ENCODE assay signal across 11 cellular contexts in the genomic region with DNA sequence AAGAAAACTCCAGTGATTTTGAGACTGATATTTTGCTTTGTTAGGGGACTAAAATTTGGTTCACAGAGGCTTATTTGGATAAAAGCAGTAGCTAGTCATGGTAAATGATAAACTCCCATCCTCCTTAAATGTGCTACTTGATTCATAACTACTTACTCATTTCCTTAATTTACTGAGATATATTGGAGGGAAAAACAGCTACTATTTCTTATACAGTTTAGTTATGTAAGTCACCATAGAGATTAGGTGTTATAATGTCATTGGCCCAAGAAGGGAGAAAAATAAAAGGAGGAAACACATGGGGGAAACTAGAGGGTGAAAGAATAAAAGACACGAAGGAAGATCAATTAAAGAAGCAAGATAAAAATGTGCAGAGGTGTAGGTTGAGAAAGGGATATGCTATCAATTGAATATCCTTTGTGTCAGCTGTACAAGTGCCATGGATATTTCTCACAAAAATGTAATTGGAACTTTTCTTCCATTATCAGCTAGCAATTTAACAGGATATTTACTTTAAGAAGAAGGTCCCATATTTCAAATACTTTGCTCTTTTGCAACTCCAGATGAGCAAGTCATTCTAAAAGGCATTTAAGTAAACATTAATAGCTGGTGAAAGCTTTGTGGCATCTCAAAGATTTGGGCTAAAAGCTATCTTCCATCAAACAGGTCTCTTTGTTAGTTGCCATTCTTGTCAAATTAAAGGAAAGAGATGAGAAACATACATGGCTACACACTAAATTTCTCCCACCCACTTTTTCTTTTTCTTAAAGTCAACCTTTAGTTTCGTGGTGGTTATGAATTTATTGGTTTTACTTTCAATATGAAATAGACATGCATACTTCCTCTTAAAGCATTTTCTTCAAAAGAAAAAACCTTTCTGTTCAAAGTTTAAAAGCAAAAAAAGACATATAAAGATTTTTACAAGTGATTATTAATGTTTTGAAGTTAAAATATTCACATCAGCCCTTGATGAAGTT.
DNase-seq lines count a peak whose midpoint lies in the region; ATAC-seq and TF ChIP-seq lines count a peak whose summit lies in the region.
"Had no signal": no experiment of that assay in that cellular context is flagged by ENCODE, and none has a peak within 500 bp of the region (broad histone marks: within the 10 kb centered on the region; RNA-seq: fewer than 3 reads in every experiment).

No MANE protein-coding gene starts in this region.

- BruUV-seq in OCI-LY7 (replicated peaks; lab: Mats Ljungman, UMichigan), result no TSS peak

- TF ChIP-seq CTCF in SK-N-SH (IDR thresholded peaks at IDR 0.05), result no peak
- no peak for TF ChIP-seq CTCF in psoas muscle (IDR thresholded peaks at IDR 0.05)
- no peak for TF ChIP-seq CTCF in OCI-LY7 (conservative IDR thresholded peaks at IDR 0.05; ENCODE audit: low read length)

- TF ChIP-seq RAD21 in SK-N-SH (IDR thresholded peaks at IDR 0.05; ENCODE audit: low read length), result no peak

- H3K4me1 ChIP-seq in SK-N-SH (ENCODE audit: control insufficient read depth in 1 of 2, insufficient read depth in 2 of 2, low read depth in 1 of 2, low read length in 1 of 2), result peaks cover 0 to 3% of the 10 kb centered on the region in 2 experiments; a peak in 2 of 4 replicates
- no peaks in the 10 kb centered on the region for H3K4me1 ChIP-seq in psoas muscle
- no peaks in the 10 kb centered on the region for H3K4me1 ChIP-seq in OCI-LY7 (ENCODE audit: insufficient read depth, low read length, poor library complexity, severe bottlenecking)

- no peaks in the 10 kb centered on the region for H3F3A ChIP-seq in SK-N-SH (replicated peaks; ENCODE audit: insufficient read depth)

- no peak for TF ChIP-seq EP300 in SK-N-SH (IDR thresholded peaks at IDR 0.05; ENCODE audit: borderline replicate concordance in 1 of 2, low read depth in 1 of 2, low read length in 1 of 2)

- CTCF ChIA-PET in SK-N-SH (lab: Yijun Ruan, JAX) (interaction anchor here (0.6 to 1.6 kb wide), 4 partner anchors 9 to 351 kb away, joined by 3 to 6 read pairs (median 3); no protein-coding TSS in a partner anchor), OCI-LY7 (lab: Charles Lee; ENCODE audit: unreplicated experiment) (no interaction called here)

- no peaks in the 10 kb centered on the region for H3K9me3 ChIP-seq in SK-N-SH
- H3K9me3 ChIP-seq in psoas muscle, result no peaks in the 10 kb centered on the region
- no peaks in the 10 kb centered on the region for H3K9me3 ChIP-seq in OCI-LY7 (ENCODE audit: low read length)

- H3K9me2 ChIP-seq in SK-N-SH, result no peaks in the 10 kb centered on the region
- no peaks in the 10 kb centered on the region for H3K9me2 ChIP-seq in OCI-LY7 (ENCODE audit: insufficient read depth, low read length)

- POLR2A ChIA-PET in SK-N-SH (lab: Yijun Ruan, JAX), result no interaction called here
- POLR2A ChIA-PET in OCI-LY7 (lab: Charles Lee), result interaction anchor here (0.6 to 0.7 kb wide), 2 partner anchors 240 to 1110 kb away, joined by 3 read pairs; no protein-coding TSS in a partner anchor

- H4K20me1 ChIP-seq in SK-N-SH (ENCODE audit: insufficient read depth) (no peaks in the 10 kb centered on the region), OCI-LY7 (ENCODE audit: insufficient read depth, low read length) (no peaks in the 10 kb centered on the region)

- peak overlapping the region; percentile 55; the same call in 1 of the 2 replicates for H2AFZ ChIP-seq in SK-N-SH (ENCODE audit: low read depth)
- H2AFZ ChIP-seq in OCI-LY7 (ENCODE audit: low read length), result no peak overlapping the region

- DNase-seq in AG08395 (ENCODE audit: low spot score) (peak; percentile 6), SK-N-SH (no peak), nucleus accumbens (lab: John Stamatoyannopoulos, UW) (no peak), mesenteric fat pad (ENCODE audit: low spot score) (no peak), psoas muscle (no peak), OCI-LY7 (ENCODE audit: low spot score) (no peak)
- DNase-seq: activated naive CD4-positive, alpha-beta T cell treated with anti-CD3 and anti-CD28 coated beads, Interleukin-2, amount 10 ng/mL, durations not matched to agents 7 days and 5 days; C1 segment of cervical spinal cord had no signal

- H3K4me3 ChIP-seq in SK-N-SH (ENCODE audit: low read depth in 2 of 2, low read length in 1 of 2) (no peak overlapping the region), psoas muscle (no peak overlapping the region), OCI-LY7 (ENCODE audit: low read depth, low read length, poor library complexity, severe bottlenecking) (no peak overlapping the region)
- H3K4me3 ChIP-seq: skin epidermis had no signal

- H3K27me3 ChIP-seq in SK-N-SH (ENCODE audit: insufficient read depth), result no peaks in the 10 kb centered on the region
- no peaks in the 10 kb centered on the region for H3K27me3 ChIP-seq in psoas muscle (ENCODE audit: insufficient read depth in 3 of 3, low read length in 2 of 3)

- H3K36me3 ChIP-seq in SK-N-SH (replicated peaks in 1 of 2; ENCODE audit: control insufficient read depth in 1 of 2, insufficient read depth in 2 of 2, low read length in 1 of 2) (no peaks in the 10 kb centered on the region), psoas muscle (ENCODE audit: insufficient read depth in 1 of 2, low read depth in 1 of 2) (no peaks in the 10 kb centered on the region), OCI-LY7 (ENCODE audit: insufficient read depth, low read length) (no peaks in the 10 kb centered on the region)

- no peak overlapping the region for H3K4me2 ChIP-seq in SK-N-SH
- no peak overlapping the region for H3K4me2 ChIP-seq in OCI-LY7 (ENCODE audit: low read length)

- H3K79me2 ChIP-seq in SK-N-SH (ENCODE audit: insufficient read depth) (no peaks in the 10 kb centered on the region), OCI-LY7 (ENCODE audit: insufficient read depth, low read depth, low read length) (no peaks in the 10 kb centered on the region)

- ATAC-seq in GM19035 (IDR thresholded peaks at IDR 0.05; ENCODE audit: unreplicated experiment), result peak; percentile 99
- ATAC-seq in HG02938 (IDR thresholded peaks at IDR 0.05; ENCODE audit: unreplicated experiment), result peak; percentile 95
- ATAC-seq in psoas muscle, result no peak

- WGBS in SK-N-SH (ENCODE audit: low lambda C conversion rate), result 16% methylated on average over 2 of the region's 2 CpGs
- 79 to 87% (median 86%) methylated on average over 2 of the region's 2 CpGs for WGBS in psoas muscle, 3 donors

- H3K9ac ChIP-seq in SK-N-SH, result no peak overlapping the region

- H3K27ac ChIP-seq in SK-N-SH (ENCODE audit: low read depth in 2 of 2, low read length in 1 of 2), result peak overlapping the region in 1 of 2 experiments; percentile 78; a peak in 1 of 4 replicates
- H3K27ac ChIP-seq in psoas muscle, result no peak overlapping the region
- H3K27ac ChIP-seq in OCI-LY7 (ENCODE audit: low read depth, low read length, poor library complexity, severe bottlenecking), result no peak overlapping the region

- intact Hi-C loops in psoas muscle (cut with DNase I), result no loop called here
- intact Hi-C loops in OCI-LY7 (cut with micrococcal nuclease; ENCODE audit: unreplicated experiment), result no loop called here

TF ChIP-seq in SK-N-SH, 30 proteins besides CTCF, POLR2A, EP300 and RAD21:
- TF ChIP-seq YY1 (IDR thresholded peaks at IDR 0.05; ENCODE audit: low read depth), result no peak
- TF ChIP-seq, protein P1, sequence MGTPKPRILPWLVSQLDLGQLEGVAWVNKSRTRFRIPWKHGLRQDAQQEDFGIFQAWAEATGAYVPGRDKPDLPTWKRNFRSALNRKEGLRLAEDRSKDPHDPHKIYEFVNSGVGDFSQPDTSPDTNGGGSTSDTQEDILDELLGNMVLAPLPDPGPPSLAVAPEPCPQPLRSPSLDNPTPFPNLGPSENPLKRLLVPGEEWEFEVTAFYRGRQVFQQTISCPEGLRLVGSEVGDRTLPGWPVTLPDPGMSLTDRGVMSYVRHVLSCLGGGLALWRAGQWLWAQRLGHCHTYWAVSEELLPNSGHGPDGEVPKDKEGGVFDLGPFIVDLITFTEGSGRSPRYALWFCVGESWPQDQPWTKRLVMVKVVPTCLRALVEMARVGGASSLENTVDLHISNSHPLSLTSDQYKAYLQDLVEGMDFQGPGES (IDR thresholded peaks at IDR 0.05; ENCODE audit: low read depth, low read length), result no peak

Comparison
In these comparisons a context has a peak if more than half of its experiments do, and no peak if none do; other contexts are left out.
1. ATAC-seq: peak in GM19035 (single experiment) and HG02938 (single experiment); none in psoas muscle (0 of 4).